ENCODE assay signal across 23 cellular contexts in the genomic region with DNA sequence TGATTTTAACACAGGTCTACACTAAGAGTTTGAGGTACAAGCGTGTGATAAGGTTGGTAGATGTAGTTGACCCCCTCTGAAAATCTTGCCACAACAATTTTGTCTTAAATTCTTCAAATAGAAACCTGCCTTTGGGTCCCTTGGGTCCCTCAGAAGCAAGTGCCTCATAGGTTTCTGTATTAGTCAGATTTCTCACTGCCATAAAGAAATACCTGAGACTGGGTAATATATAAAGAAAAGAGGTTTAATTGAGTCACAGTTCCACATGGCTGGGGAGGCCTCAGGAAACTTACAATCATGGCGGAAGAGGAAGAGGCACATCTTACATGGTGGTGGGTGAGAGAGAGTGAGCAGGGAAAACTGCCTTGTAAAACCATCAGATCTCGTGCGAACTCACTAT.
"Had no signal": no experiment of that assay in that cellular context is flagged by ENCODE, and none has a peak within 500 bp of the region (broad histone marks: within the 10 kb centered on the region; RNA-seq: fewer than 3 reads in every experiment).

No MANE protein-coding gene starts in this region.

- ATAC-seq: activated CD4-positive, CD25-positive, alpha-beta regulatory T cell treated with anti-CD3 and anti-CD28 coated beads, Interleukin-2, amount 50 U/mL, for 24 hours; Panc1; Right ventricle myocardium inferior had no signal

- H3K9me3 ChIP-seq: SK-N-SH had no signal

- H3K4me2 ChIP-seq: SK-N-SH had no signal

- DNase-seq: activated CD4-positive, alpha-beta T cell treated with anti-CD3 and anti-CD28 coated beads for 48 hours; activated CD4-positive, alpha-beta T cell treated with anti-CD3 and anti-CD28 coated beads, Interleukin-2, amount 50 U/mL, for 4 hours; activated effector memory CD4-positive, alpha-beta T cell treated with Interleukin-2 at 50 U/mL for 16 hours; activated naive CD4-positive, alpha-beta T cell; activated T-cell treated with anti-CD3 and anti-CD28 coated beads for 4 hours; amygdala; brain microvascular endothelial cell; KG1; NCI-H1092; NCI-H1417; NCI-H2029 treated with DMSO at 0.1 percent for 48 hours; NCI-H345; NCI-H510A; NCI-H526 treated with DMSO at 0.1 percent for 48 hours; RPMI8226; SK-N-SH; T-helper 1 cell had no signal

- H3K4me1 Mint-ChIP-seq: IgD-negative memory B cell had no signal

- H3K4me3 Mint-ChIP-seq: activated naive CD8-positive, alpha-beta T cell; IgD-negative memory B cell had no signal

- H3K27me3 ChIP-seq: brain microvascular endothelial cell had no signal

- H3K27ac ChIP-seq: brain microvascular endothelial cell, cardiac muscle cell had no signal

- H3K27me3 Mint-ChIP-seq: activated naive CD8-positive, alpha-beta T cell; IgD-negative memory B cell had no signal

- H3K36me3 ChIP-seq: brain microvascular endothelial cell, cardiac muscle cell had no signal

- H3K27ac Mint-ChIP-seq: activated naive CD8-positive, alpha-beta T cell; IgD-negative memory B cell had no signal

- H3K4me3 ChIP-seq: cardiac muscle cell had no signal

- H3K9ac ChIP-seq: SK-N-SH had no signal
